Comparison of ENCODE assay signal across 1 cellular context in the genomic region with DNA sequence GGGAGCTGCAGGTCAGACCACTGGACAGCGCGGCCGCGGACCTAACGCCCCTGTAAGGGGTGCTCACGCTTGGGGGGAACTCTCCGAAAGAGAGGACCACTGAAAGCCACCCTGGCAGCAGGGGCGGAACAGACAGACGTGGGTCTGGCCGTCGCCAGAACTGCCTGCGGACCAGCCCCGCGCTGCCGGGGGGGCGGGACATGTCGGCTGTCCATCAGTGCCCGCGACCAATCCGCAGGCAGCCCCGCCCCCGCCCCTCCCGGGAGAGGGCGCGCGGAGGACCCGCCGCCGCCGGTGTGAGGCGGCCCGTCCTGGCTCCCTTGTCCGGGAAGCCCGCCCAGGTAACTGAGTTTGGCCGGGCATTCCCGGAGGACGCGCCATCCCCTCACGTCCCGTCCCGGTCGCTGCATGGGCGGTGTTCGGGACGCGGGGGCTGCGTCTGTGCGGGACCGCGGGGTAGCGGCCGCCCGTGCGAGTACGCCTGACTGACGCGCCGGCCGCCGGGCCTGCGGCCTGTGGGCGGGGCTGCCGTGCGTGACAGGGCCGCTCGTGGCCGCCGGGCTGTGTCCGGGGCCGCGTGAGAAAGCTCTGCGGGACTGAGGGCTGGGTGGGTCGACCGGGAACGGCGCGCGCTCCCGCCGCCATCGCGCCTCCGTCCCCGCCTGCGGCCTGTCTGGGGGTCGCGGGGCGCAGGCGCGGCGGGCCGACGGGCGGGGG.
TF ChIP-seq lines count a peak whose summit lies in the region.

No MANE protein-coding gene starts in this region.

TF ChIP-seq in HepG2, 621 proteins besides CTCF, POLR2A, EP300 and RAD21 (continued from another document and continues in another):
- TF ChIP-seq, protein P1, sequence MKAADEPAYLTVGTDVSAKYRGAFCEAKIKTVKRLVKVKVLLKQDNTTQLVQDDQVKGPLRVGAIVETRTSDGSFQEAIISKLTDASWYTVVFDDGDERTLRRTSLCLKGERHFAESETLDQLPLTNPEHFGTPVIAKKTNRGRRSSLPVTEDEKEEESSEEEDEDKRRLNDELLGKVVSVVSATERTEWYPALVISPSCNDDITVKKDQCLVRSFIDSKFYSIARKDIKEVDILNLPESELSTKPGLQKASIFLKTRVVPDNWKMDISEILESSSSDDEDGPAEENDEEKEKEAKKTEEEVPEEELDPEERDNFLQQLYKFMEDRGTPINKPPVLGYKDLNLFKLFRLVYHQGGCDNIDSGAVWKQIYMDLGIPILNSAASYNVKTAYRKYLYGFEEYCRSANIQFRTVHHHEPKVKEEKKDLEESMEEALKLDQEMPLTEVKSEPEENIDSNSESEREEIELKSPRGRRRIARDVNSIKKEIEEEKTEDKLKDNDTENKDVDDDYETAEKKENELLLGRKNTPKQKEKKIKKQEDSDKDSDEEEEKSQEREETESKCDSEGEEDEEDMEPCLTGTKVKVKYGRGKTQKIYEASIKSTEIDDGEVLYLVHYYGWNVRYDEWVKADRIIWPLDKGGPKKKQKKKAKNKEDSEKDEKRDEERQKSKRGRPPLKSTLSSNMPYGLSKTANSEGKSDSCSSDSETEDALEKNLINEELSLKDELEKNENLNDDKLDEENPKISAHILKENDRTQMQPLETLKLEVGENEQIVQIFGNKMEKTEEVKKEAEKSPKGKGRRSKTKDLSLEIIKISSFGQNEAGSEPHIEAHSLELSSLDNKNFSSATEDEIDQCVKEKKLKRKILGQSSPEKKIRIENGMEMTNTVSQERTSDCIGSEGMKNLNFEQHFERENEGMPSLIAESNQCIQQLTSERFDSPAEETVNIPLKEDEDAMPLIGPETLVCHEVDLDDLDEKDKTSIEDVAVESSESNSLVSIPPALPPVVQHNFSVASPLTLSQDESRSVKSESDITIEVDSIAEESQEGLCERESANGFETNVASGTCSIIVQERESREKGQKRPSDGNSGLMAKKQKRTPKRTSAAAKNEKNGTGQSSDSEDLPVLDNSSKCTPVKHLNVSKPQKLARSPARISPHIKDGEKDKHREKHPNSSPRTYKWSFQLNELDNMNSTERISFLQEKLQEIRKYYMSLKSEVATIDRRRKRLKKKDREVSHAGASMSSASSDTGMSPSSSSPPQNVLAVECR (CRISPR knock-in tag; IDR thresholded peaks at IDR 0.05; ENCODE audit: borderline replicate concordance) = peak; percentile 86
- TF ChIP-seq CBX2 (IDR thresholded peaks at IDR 0.05; ENCODE audit: low read depth, low read length) (no peak), CBX2 (CRISPR knock-in tag; IDR thresholded peaks at IDR 0.05; ENCODE audit: low read depth) (no peak), ZNF549 (CRISPR knock-in tag; IDR thresholded peaks at IDR 0.05) (no peak; the same call in 1 of the 2 replicates), KAT7 (CRISPR knock-in tag; IDR thresholded peaks at IDR 0.05; ENCODE audit: borderline replicate concordance) (no peak; the same call in 1 of the 2 replicates), CAMTA2 (CRISPR knock-in tag; IDR thresholded peaks at IDR 0.05; ENCODE audit: borderline replicate concordance) (peak; percentile 48), ZNF674 (CRISPR knock-in tag; IDR thresholded peaks at IDR 0.05; ENCODE audit: low read depth) (peak; percentile 61; the same call in 1 of the 2 replicates), FOSL2 (CRISPR knock-in tag; IDR thresholded peaks at IDR 0.05) (no peak; the same call in 1 of the 2 replicates), ZNF577 (CRISPR knock-in tag; IDR thresholded peaks at IDR 0.05; ENCODE audit: borderline replicate concordance, low read depth) (no peak), ZNF446 (CRISPR knock-in tag; IDR thresholded peaks at IDR 0.05) (peak; percentile 99), ZNF703 (CRISPR knock-in tag; IDR thresholded peaks at IDR 0.05; ENCODE audit: borderline replicate concordance) (peak; percentile 93; the same call in 1 of the 2 replicates), ZFP62 (CRISPR knock-in tag; IDR thresholded peaks at IDR 0.05) (peak; percentile 61; the same call in 1 of the 2 replicates), ZFP36 (IDR thresholded peaks at IDR 0.05; ENCODE audit: borderline replicate concordance, low read depth, low read length, partially characterized antibody) (no peak), RBM22 (optimal IDR thresholded peaks at IDR 0.05; ENCODE audit: low read length) (peak; percentile 20), MZF1 (CRISPR knock-in tag; IDR thresholded peaks at IDR 0.05; ENCODE audit: borderline replicate concordance) (no peak), POLR2AphosphoS2 (IDR thresholded peaks at IDR 0.05; ENCODE audit: low read depth, low read length) (no peak), EED (CRISPR knock-in tag; IDR thresholded peaks at IDR 0.05) (peak; percentile 53; the same call in 1 of the 2 replicates), NCOR1 (IDR thresholded peaks at IDR 0.05; ENCODE audit: borderline replicate concordance, low read length) (peak; percentile 33; the same call in 1 of the 2 replicates), ZBTB20 (CRISPR knock-in tag; IDR thresholded peaks at IDR 0.05; ENCODE audit: borderline replicate concordance, low read depth) (peak; percentile 60; the same call in 1 of the 2 replicates), ZSCAN21 (CRISPR knock-in tag; IDR thresholded peaks at IDR 0.05; ENCODE audit: borderline replicate concordance) (peak; percentile 79), CHCHD3 (CRISPR knock-in tag; IDR thresholded peaks at IDR 0.05) (no peak), FIP1L1 (IDR thresholded peaks at IDR 0.05; ENCODE audit: borderline replicate concordance, insufficient read depth, low read depth, low read length) (no peak), MIER3 (CRISPR knock-in tag; IDR thresholded peaks at IDR 0.05; ENCODE audit: borderline replicate concordance) (0 out of 2 replicates have a peak, but pooled peaks have one; percentile 9), ZNF232 (CRISPR knock-in tag; IDR thresholded peaks at IDR 0.05; ENCODE audit: borderline replicate concordance) (peak; percentile 85), ATRX (CRISPR knock-in tag; IDR thresholded peaks at IDR 0.05; ENCODE audit: borderline replicate concordance) (0 out of 2 replicates have a peak, but pooled peaks have one; percentile 49), ELF1 (CRISPR knock-in tag; IDR thresholded peaks at IDR 0.05) (peak; percentile 32; the same call in 1 of the 2 replicates), ZNF644 (CRISPR knock-in tag; IDR thresholded peaks at IDR 0.05; ENCODE audit: low read depth) (no peak), MED13 (CRISPR knock-in tag; IDR thresholded peaks at IDR 0.05) (peak; percentile 87), FOXA1 (IDR thresholded peaks at IDR 0.05) (no peak), FOXA1 (CRISPR knock-in tag; IDR thresholded peaks at IDR 0.05) (no peak), ZNF737 (CRISPR knock-in tag; IDR thresholded peaks at IDR 0.05; ENCODE audit: borderline replicate concordance) (no peak)
- TF ChIP-seq, protein P2, sequence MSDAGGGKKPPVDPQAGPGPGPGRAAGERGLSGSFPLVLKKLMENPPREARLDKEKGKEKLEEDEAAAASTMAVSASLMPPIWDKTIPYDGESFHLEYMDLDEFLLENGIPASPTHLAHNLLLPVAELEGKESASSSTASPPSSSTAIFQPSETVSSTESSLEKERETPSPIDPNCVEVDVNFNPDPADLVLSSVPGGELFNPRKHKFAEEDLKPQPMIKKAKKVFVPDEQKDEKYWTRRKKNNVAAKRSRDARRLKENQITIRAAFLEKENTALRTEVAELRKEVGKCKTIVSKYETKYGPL (CRISPR knock-in tag; IDR thresholded peaks at IDR 0.05) = no peak
- TF ChIP-seq, protein P3, sequence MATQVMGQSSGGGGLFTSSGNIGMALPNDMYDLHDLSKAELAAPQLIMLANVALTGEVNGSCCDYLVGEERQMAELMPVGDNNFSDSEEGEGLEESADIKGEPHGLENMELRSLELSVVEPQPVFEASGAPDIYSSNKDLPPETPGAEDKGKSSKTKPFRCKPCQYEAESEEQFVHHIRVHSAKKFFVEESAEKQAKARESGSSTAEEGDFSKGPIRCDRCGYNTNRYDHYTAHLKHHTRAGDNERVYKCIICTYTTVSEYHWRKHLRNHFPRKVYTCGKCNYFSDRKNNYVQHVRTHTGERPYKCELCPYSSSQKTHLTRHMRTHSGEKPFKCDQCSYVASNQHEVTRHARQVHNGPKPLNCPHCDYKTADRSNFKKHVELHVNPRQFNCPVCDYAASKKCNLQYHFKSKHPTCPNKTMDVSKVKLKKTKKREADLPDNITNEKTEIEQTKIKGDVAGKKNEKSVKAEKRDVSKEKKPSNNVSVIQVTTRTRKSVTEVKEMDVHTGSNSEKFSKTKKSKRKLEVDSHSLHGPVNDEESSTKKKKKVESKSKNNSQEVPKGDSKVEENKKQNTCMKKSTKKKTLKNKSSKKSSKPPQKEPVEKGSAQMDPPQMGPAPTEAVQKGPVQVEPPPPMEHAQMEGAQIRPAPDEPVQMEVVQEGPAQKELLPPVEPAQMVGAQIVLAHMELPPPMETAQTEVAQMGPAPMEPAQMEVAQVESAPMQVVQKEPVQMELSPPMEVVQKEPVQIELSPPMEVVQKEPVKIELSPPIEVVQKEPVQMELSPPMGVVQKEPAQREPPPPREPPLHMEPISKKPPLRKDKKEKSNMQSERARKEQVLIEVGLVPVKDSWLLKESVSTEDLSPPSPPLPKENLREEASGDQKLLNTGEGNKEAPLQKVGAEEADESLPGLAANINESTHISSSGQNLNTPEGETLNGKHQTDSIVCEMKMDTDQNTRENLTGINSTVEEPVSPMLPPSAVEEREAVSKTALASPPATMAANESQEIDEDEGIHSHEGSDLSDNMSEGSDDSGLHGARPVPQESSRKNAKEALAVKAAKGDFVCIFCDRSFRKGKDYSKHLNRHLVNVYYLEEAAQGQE (IDR thresholded peaks at IDR 0.05; ENCODE audit: borderline replicate concordance in 1 of 2, low read depth in 1 of 2, low read length in 2 of 2) = no peak
- TF ChIP-seq, protein P4, sequence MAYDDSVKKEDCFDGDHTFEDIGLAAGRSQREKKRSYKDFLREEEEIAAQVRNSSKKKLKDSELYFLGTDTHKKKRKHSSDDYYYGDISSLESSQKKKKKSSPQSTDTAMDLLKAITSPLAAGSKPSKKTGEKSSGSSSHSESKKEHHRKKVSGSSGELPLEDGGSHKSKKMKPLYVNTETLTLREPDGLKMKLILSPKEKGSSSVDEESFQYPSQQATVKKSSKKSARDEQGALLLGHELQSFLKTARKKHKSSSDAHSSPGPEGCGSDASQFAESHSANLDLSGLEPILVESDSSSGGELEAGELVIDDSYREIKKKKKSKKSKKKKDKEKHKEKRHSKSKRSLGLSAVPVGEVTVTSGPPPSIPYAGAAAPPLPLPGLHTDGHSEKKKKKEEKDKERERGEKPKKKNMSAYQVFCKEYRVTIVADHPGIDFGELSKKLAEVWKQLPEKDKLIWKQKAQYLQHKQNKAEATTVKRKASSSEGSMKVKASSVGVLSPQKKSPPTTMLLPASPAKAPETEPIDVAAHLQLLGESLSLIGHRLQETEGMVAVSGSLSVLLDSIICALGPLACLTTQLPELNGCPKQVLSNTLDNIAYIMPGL (CRISPR knock-in tag; IDR thresholded peaks at IDR 0.05; ENCODE audit: borderline replicate concordance in 1 of 2, low read depth in 1 of 2) = peak; percentile 69 to 78; a peak in 3 of 4 replicates
- TF ChIP-seq, protein P5, sequence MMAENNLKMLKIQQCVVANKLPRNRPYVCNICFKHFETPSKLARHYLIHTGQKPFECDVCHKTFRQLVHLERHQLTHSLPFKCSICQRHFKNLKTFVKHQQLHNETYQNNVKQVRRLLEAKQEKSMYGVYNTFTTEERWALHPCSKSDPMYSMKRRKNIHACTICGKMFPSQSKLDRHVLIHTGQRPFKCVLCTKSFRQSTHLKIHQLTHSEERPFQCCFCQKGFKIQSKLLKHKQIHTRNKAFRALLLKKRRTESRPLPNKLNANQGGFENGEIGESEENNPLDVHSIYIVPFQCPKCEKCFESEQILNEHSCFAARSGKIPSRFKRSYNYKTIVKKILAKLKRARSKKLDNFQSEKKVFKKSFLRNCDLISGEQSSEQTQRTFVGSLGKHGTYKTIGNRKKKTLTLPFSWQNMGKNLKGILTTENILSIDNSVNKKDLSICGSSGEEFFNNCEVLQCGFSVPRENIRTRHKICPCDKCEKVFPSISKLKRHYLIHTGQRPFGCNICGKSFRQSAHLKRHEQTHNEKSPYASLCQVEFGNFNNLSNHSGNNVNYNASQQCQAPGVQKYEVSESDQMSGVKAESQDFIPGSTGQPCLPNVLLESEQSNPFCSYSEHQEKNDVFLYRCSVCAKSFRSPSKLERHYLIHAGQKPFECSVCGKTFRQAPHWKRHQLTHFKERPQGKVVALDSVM (CRISPR knock-in tag; IDR thresholded peaks at IDR 0.05) = 0 out of 2 replicates have a peak, but pooled peaks have one; percentile 33
- TF ChIP-seq, protein P6, sequence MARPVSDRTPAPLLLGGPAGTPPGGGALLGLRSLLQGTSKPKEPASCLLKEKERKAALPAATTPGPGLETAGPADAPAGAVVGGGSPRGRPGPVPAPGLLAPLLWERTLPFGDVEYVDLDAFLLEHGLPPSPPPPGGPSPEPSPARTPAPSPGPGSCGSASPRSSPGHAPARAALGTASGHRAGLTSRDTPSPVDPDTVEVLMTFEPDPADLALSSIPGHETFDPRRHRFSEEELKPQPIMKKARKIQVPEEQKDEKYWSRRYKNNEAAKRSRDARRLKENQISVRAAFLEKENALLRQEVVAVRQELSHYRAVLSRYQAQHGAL (CRISPR knock-in tag; IDR thresholded peaks at IDR 0.05; ENCODE audit: not compliant biosample characterization) = peak; percentile 93
- TF ChIP-seq, protein P7, sequence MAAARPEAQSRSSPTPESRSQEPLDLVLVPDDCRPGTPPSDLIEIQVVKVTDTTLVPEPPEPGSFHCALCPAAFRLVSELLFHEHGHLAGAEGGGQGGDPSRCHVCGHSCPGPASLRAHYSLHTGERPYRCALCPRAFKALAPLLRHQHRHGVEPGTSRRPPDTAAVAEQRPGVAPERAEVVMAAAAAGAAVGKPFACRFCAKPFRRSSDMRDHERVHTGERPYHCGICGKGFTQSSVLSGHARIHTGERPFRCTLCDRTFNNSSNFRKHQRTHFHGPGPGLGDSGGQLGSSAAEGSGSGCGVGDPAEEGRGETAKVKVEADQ (CRISPR knock-in tag; IDR thresholded peaks at IDR 0.05; ENCODE audit: borderline replicate concordance) = peak; percentile 58
- TF ChIP-seq, protein P8, sequence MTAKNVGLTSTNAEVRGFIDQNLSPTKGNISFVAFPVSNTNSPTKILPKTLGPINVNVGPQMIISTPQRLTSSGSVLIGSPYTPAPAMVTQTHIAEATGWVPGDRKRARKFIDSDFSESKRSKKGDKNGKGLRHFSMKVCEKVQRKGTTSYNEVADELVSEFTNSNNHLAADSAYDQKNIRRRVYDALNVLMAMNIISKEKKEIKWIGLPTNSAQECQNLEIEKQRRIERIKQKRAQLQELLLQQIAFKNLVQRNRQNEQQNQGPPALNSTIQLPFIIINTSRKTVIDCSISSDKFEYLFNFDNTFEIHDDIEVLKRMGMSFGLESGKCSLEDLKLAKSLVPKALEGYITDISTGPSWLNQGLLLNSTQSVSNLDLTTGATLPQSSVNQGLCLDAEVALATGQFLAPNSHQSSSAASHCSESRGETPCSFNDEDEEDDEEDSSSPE (CRISPR knock-in tag; IDR thresholded peaks at IDR 0.05) = peak; percentile 90
- TF ChIP-seq, protein P9, sequence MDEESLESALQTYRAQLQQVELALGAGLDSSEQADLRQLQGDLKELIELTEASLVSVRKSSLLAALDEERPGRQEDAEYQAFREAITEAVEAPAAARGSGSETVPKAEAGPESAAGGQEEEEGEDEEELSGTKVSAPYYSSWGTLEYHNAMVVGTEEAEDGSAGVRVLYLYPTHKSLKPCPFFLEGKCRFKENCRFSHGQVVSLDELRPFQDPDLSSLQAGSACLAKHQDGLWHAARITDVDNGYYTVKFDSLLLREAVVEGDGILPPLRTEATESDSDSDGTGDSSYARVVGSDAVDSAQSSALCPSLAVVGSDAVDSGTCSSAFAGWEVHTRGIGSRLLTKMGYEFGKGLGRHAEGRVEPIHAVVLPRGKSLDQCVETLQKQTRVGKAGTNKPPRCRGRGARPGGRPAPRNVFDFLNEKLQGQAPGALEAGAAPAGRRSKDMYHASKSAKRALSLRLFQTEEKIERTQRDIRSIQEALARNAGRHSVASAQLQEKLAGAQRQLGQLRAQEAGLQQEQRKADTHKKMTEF (CRISPR knock-in tag; IDR thresholded peaks at IDR 0.05) = peak; percentile 90
